17 cellular contexts compared by ENCODE assay signal in the genomic region with DNA sequence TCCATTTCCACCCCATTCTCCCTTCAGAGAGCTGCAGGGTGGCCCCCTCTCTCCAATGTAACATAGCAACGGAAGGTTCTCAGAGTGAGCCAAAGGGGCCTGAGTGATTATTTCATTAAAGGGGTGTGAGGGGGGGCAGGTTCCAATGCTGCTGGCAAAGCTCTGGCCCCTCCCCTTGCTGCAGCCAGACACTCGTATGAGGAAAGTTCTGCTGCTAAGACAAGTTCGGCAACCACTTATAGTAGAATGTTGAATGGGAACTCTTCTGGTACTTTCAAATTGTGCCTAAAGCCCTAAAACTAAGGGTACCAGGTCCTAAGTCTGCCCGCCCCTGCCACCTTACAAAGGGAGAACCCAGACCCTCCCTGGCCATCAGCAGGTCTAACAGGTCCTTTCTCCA. TPM values are rescaled to one million over a fixed set of nuclear protein-coding genes. Genes with fewer than 3 reads are reported as not detected.
DNase-seq lines count a peak whose midpoint lies in the region; ATAC-seq and TF ChIP-seq lines count a peak whose summit lies in the region.
"Had no signal": no experiment of that assay in that cellular context is flagged by ENCODE, and none has a peak within 500 bp of the region (broad histone marks: within the 10 kb centered on the region; RNA-seq: fewer than 3 reads in every experiment).

No MANE protein-coding gene starts in this region.

- no peak overlapping the region for H3K9ac ChIP-seq in trophoblast cell (ENCODE audit: low read length)

- WGBS in trophoblast cell (ENCODE audit: extremely low coverage, insufficient coverage, insufficient read length): no CpG with 5 or more reads among the region's 4 CpGs

- no peak overlapping the region for H2BK12ac ChIP-seq in trophoblast cell (ENCODE audit: low read length)

- ATAC-seq in Right ventricle myocardium inferior (no peak), left ventricle myocardium superior (no peak)
- no peak for ATAC-seq in stimulated activated memory B cell treated with anti-CD40 and anti-IgM and Interleukin-4, amounts not matched to agents 10 μg/mL and 1 μg/mL and 100 μg/mL, for 72 hours
- ATAC-seq: A549; CD8-positive, alpha-beta T cell had no signal

- intact Hi-C loops in Right ventricle myocardium inferior (cut with DNase I) (no loop called here), left ventricle myocardium superior (cut with micrococcal nuclease) (no loop called here), Caco-2 (cut with micrococcal nuclease; ENCODE audit: unreplicated experiment) (loop anchor here (10.0 kb wide), 1 partner anchor 249 kb away; a partner anchor contains a TSS)

- H3K4me3 Mint-ChIP-seq in Caco-2 (ENCODE audit: unreplicated experiment): no peak overlapping the region
- no peak overlapping the region for H3K4me3 Mint-ChIP-seq in stimulated activated memory B cell treated with anti-CD40 and anti-IgM and Interleukin-4, amounts not matched to agents 10 μg/mL and 1 μg/mL and 100 μg/mL, for 72 hours
- H3K4me3 Mint-ChIP-seq: CD8-positive, alpha-beta T cell; GM23338 had no signal

- CTCF ChIA-PET in Caco-2 (lab: Charles Lee): no interaction called here

- no peak overlapping the region for H3K14ac ChIP-seq in trophoblast cell (ENCODE audit: low read length)

- H4K8ac ChIP-seq in trophoblast cell (ENCODE audit: low read depth, low read length): no peak overlapping the region

- peaks cover 45% of the 10 kb centered on the region for H3K4me1 ChIP-seq in Caco-2
- H3K4me1 ChIP-seq in effector memory CD4-positive, alpha-beta T cell (ENCODE audit: control insufficient read depth, insufficient read depth, low read length, poor library complexity, severe bottlenecking): peaks cover 41% of the 10 kb centered on the region
- H3K4me1 ChIP-seq in trophoblast cell (ENCODE audit: control insufficient read depth in 1 of 2, insufficient read depth in 2 of 2, low read length in 2 of 2): peaks cover 22 to 29% of the 10 kb centered on the region in 2 experiments

- H3K36me3 Mint-ChIP-seq in Caco-2 (ENCODE audit: insufficient read depth, unreplicated experiment): peaks cover 82% of the 10 kb centered on the region
- H3K36me3 Mint-ChIP-seq in stimulated activated memory B cell treated with anti-CD40 and anti-IgM and Interleukin-4, amounts not matched to agents 10 μg/mL and 1 μg/mL and 100 μg/mL, for 72 hours: no peaks in the 10 kb centered on the region
- H3K36me3 Mint-ChIP-seq: CD8-positive, alpha-beta T cell had no signal

- H4K91ac ChIP-seq in trophoblast cell (ENCODE audit: low read depth, low read length): no peak overlapping the region

- no TSS peak for BruUV-seq in Caco-2 (replicated peaks; lab: Mats Ljungman, UMichigan)

- H3K36me3 ChIP-seq in Caco-2 (ENCODE audit: control insufficient read depth, insufficient read depth, low read length) (peaks cover 1% of the 10 kb centered on the region), trophoblast cell (ENCODE audit: control insufficient read depth in 1 of 2, insufficient read depth in 2 of 2, low read length in 2 of 2) (peaks cover 10 to 13% of the 10 kb centered on the region in 2 experiments)
- H3K36me3 ChIP-seq in effector memory CD4-positive, alpha-beta T cell (ENCODE audit: control insufficient read depth, insufficient read depth, low read length): no peaks in the 10 kb centered on the region

- no peak overlapping the region for H2BK5ac ChIP-seq in trophoblast cell (ENCODE audit: low read depth, low read length, poor library complexity)

- peak overlapping the region; percentile 45 for H3K27ac ChIP-seq in effector memory CD4-positive, alpha-beta T cell (ENCODE audit: insufficient read depth, low read length, poor library complexity, severe bottlenecking)
- H3K27ac ChIP-seq in trophoblast cell (ENCODE audit: low read depth, low read length): no peak overlapping the region
- H3K27ac ChIP-seq: 22Rv1, C4-2B had no signal

- no peaks in the 10 kb centered on the region for H3K9me3 Mint-ChIP-seq in Caco-2 (ENCODE audit: unreplicated experiment)
- no peaks in the 10 kb centered on the region for H3K9me3 Mint-ChIP-seq in stimulated activated memory B cell treated with anti-CD40 and anti-IgM and Interleukin-4, amounts not matched to agents 10 μg/mL and 1 μg/mL and 100 μg/mL, for 72 hours
- H3K9me3 Mint-ChIP-seq: CD8-positive, alpha-beta T cell had no signal

- H3K27me3 ChIP-seq in Caco-2 (replicated peaks; ENCODE audit: control insufficient read depth, insufficient read depth, low read length): no peaks in the 10 kb centered on the region
- H3K27me3 ChIP-seq in effector memory CD4-positive, alpha-beta T cell (replicated peaks; ENCODE audit: control insufficient read depth, insufficient read depth, low read length, poor library complexity, severe bottlenecking): no peaks in the 10 kb centered on the region
- no peaks in the 10 kb centered on the region for H3K27me3 ChIP-seq in trophoblast cell (ENCODE audit: insufficient read depth, low read length)

- H3K9me3 ChIP-seq in Caco-2 (no peaks in the 10 kb centered on the region), trophoblast cell (ENCODE audit: insufficient read depth, low read depth, low read length) (no peaks in the 10 kb centered on the region)
- H3K9me3 ChIP-seq in effector memory CD4-positive, alpha-beta T cell (ENCODE audit: control insufficient read depth, low read length): no peaks in the 10 kb centered on the region
- H3K9me3 ChIP-seq: A549 had no signal

- peak overlapping the region; percentile 37 for H2AK5ac ChIP-seq in trophoblast cell (ENCODE audit: low read length)

- H3K27me3 Mint-ChIP-seq in Caco-2 (ENCODE audit: insufficient read depth, unreplicated experiment): no peaks in the 10 kb centered on the region
- peaks cover 54% of the 10 kb centered on the region for H3K27me3 Mint-ChIP-seq in stimulated activated memory B cell treated with anti-CD40 and anti-IgM and Interleukin-4, amounts not matched to agents 10 μg/mL and 1 μg/mL and 100 μg/mL, for 72 hours

- no peak overlapping the region for H3K4me2 ChIP-seq in trophoblast cell (ENCODE audit: low read length)
- H3K4me2 ChIP-seq: A549, GM23338 had no signal

- no peak overlapping the region for H3K4ac ChIP-seq in trophoblast cell (ENCODE audit: low read depth, low read length)

- no peak overlapping the region for H2AFZ ChIP-seq in trophoblast cell (ENCODE audit: insufficient read depth, low read length, poor library complexity)
- H2AFZ ChIP-seq: GM23338 had no signal

- peaks cover 7% of the 10 kb centered on the region for H3K79me2 ChIP-seq in trophoblast cell (ENCODE audit: control insufficient read depth, insufficient read depth, low read length, poor library complexity)

- TF ChIP-seq CTCF in Caco-2 (IDR thresholded peaks at IDR 0.05; ENCODE audit: insufficient read depth in 1 of 2, low read depth in 1 of 2, low read length in 1 of 2, severe bottlenecking in 1 of 2, unreplicated experiment in 1 of 2): no peak

- H3K23ac ChIP-seq in trophoblast cell (ENCODE audit: low read length): no peak overlapping the region

- H3K4me3 ChIP-seq in Caco-2 (ENCODE audit: low read depth, low read length) (no peak overlapping the region), trophoblast cell (ENCODE audit: low read depth, low read length) (no peak overlapping the region)
- no peak overlapping the region for H3K4me3 ChIP-seq in effector memory CD4-positive, alpha-beta T cell (ENCODE audit: insufficient read depth, low read depth, low read length, poor library complexity, severe bottlenecking)
- H3K4me3 ChIP-seq: A549, GM23338 had no signal

- no peak overlapping the region for H3K18ac ChIP-seq in trophoblast cell (ENCODE audit: low read length)

- DNase-seq in Right ventricle myocardium inferior (ENCODE audit: missing footprints) (peak; percentile 14), left ventricle myocardium superior (no peak), Caco-2 (no peak), trophoblast cell (no peak), CD1c-positive myeloid dendritic cell (ENCODE audit: extremely low spot score) (no peak)
- DNase-seq in effector memory CD4-positive, alpha-beta T cell: no peak
- DNase-seq: AML-193; CD8-positive, alpha-beta T cell; COR-L47; DMS79; GDM1; HCEC 1CT had no signal

- H3K27ac Mint-ChIP-seq in Caco-2 (ENCODE audit: unreplicated experiment): peak overlapping the region; percentile 92
- no peak overlapping the region for H3K27ac Mint-ChIP-seq in stimulated activated memory B cell treated with anti-CD40 and anti-IgM and Interleukin-4, amounts not matched to agents 10 μg/mL and 1 μg/mL and 100 μg/mL, for 72 hours
- H3K27ac Mint-ChIP-seq: CD8-positive, alpha-beta T cell; GM23338 had no signal

- no peak overlapping the region for H2BK120ac ChIP-seq in trophoblast cell (ENCODE audit: insufficient read depth, low read length, poor library complexity)

- H3K4me1 Mint-ChIP-seq in Caco-2 (ENCODE audit: low read depth, unreplicated experiment): peaks cover 42% of the 10 kb centered on the region
- no peaks in the 10 kb centered on the region for H3K4me1 Mint-ChIP-seq in stimulated activated memory B cell treated with anti-CD40 and anti-IgM and Interleukin-4, amounts not matched to agents 10 μg/mL and 1 μg/mL and 100 μg/mL, for 72 hours

- POLR2A ChIA-PET in Caco-2 (lab: Charles Lee): no interaction called here

- H4K12ac ChIP-seq in trophoblast cell (ENCODE audit: low read depth, low read length): no peak overlapping the region

- H3K79me1 ChIP-seq in trophoblast cell (ENCODE audit: low read length): peaks cover 20% of the 10 kb centered on the region

RNA-seq across cellular contexts. Expression of a gene that starts 49.8 kb away (rescaled TPM):
- total RNA-seq in Right ventricle myocardium inferior: 19.6 TPM
- total RNA-seq in left ventricle myocardium superior: 22.0 TPM
- total RNA-seq in Caco-2 (2022): 85.9 and 90.8 TPM in 2 replicates
- 54.5 and 57.2 TPM in 2 replicates for polyA plus RNA-seq in trophoblast cell (2013)
